In genomic region chr3:169147246-169148008, GRCh38 we compare ENCODE assay signal across 9 cellular contexts.
DNase-seq lines count a peak whose midpoint lies in the region; ATAC-seq and TF ChIP-seq lines count a peak whose summit lies in the region.
"Had no signal": no experiment of that assay in that cellular context is flagged by ENCODE, and none has a peak within 500 bp of the region (broad histone marks: within the 10 kb centered on the region; RNA-seq: fewer than 3 reads in every experiment).

No MANE protein-coding gene starts in this region.

- H3K4me1 ChIP-seq in right cardiac atrium (ENCODE audit: control insufficient read depth, insufficient read depth, low read length) = no peaks in the 10 kb centered on the region

- peak overlapping the region; percentile 29 for H3K4me3 Mint-ChIP-seq in T-helper 1 cell treated with Interleukin-12 subunit alpha and Interleukin-12 subunit beta and Interleukin-4 antibody, amounts not matched to agents 30 μg/mL and 1 μg/mL, for 36 hours
- peak overlapping the region; percentile 97 for H3K4me3 Mint-ChIP-seq in progenitor cell of endocrine pancreas (ENCODE audit: low read depth)

- H3K4me1 Mint-ChIP-seq in T-helper 1 cell treated with Interleukin-12 subunit alpha and Interleukin-12 subunit beta and Interleukin-4 antibody, amounts not matched to agents 30 μg/mL and 1 μg/mL, for 36 hours (ENCODE audit: low read depth) = peaks cover 17% of the 10 kb centered on the region
- H3K4me1 Mint-ChIP-seq in progenitor cell of endocrine pancreas (ENCODE audit: low read depth) = peaks cover 57% of the 10 kb centered on the region

- no peaks in the 10 kb centered on the region for H3K27me3 ChIP-seq in right cardiac atrium (ENCODE audit: control insufficient read depth, insufficient read depth)

- H3K36me3 Mint-ChIP-seq in T-helper 1 cell treated with Interleukin-12 subunit alpha and Interleukin-12 subunit beta and Interleukin-4 antibody, amounts not matched to agents 30 μg/mL and 1 μg/mL, for 36 hours (ENCODE audit: low read depth) = no peaks in the 10 kb centered on the region
- H3K36me3 Mint-ChIP-seq in progenitor cell of endocrine pancreas (ENCODE audit: insufficient read depth) = peaks cover 8% of the 10 kb centered on the region

- H3K27me3 Mint-ChIP-seq in T-helper 1 cell treated with Interleukin-12 subunit alpha and Interleukin-12 subunit beta and Interleukin-4 antibody, amounts not matched to agents 30 μg/mL and 1 μg/mL, for 36 hours (ENCODE audit: low read depth) = peaks cover 83% of the 10 kb centered on the region
- no peaks in the 10 kb centered on the region for H3K27me3 Mint-ChIP-seq in progenitor cell of endocrine pancreas

- 1% methylated on average over 29 of the region's 29 CpGs for WGBS in right cardiac atrium

- no peak for TF ChIP-seq CTCF in progenitor cell of endocrine pancreas (IDR thresholded peaks at IDR 0.05; ENCODE audit: unreplicated experiment)

- H3K27ac Mint-ChIP-seq in T-helper 1 cell treated with Interleukin-12 subunit alpha and Interleukin-12 subunit beta and Interleukin-4 antibody, amounts not matched to agents 30 μg/mL and 1 μg/mL, for 36 hours = peak overlapping the region; percentile 0
- H3K27ac Mint-ChIP-seq in progenitor cell of endocrine pancreas = peak overlapping the region; percentile 96
- H3K27ac Mint-ChIP-seq: activated naive CD4-positive, alpha-beta T cell treated with anti-CD3 and anti-CD28 coated beads, Interleukin-2, amount 50 U/mL, for 72 hours had no signal

- peak overlapping the region; percentile 91 for H3K4me3 ChIP-seq in right cardiac atrium (ENCODE audit: low read length)

- no peaks in the 10 kb centered on the region for H3K9me3 ChIP-seq in right cardiac atrium (ENCODE audit: control insufficient read depth, low read length)

- DNase-seq in T-helper 1 cell (no peak), NCI-H345 (lab: John Stamatoyannopoulos, UW) (peak; percentile 25), amniotic epithelial cell (ENCODE audit: low read depth) (peak; percentile 81), right cardiac atrium (peak; percentile 75 to 86 (median 83)), progenitor cell of endocrine pancreas (ENCODE audit: low spot score, unreplicated experiment) (peak; percentile 27), NCI-H2171 treated with DMSO at 0.1 percent for 48 hours (lab: John Stamatoyannopoulos, UW) (no peak)

- H3K27ac ChIP-seq in right cardiac atrium (ENCODE audit: low read length) = peak overlapping the region; percentile 90

- H3K9me3 Mint-ChIP-seq in T-helper 1 cell treated with Interleukin-12 subunit alpha and Interleukin-12 subunit beta and Interleukin-4 antibody, amounts not matched to agents 30 μg/mL and 1 μg/mL, for 36 hours = no peaks in the 10 kb centered on the region
- no peaks in the 10 kb centered on the region for H3K9me3 Mint-ChIP-seq in progenitor cell of endocrine pancreas (ENCODE audit: low read depth)

- intact Hi-C loops in right cardiac atrium (cut with DNase I) = loop anchor here (5.0 to 10.0 kb wide), 3 partner anchors 515 to 597 kb away; partner anchors contain the start of gene MECOM (in 4 of the 4)

- ATAC-seq in right cardiac atrium (peak; percentile 70 to 76), GM18498 (IDR thresholded peaks at IDR 0.05; ENCODE audit: unreplicated experiment) (no peak)

Comparison
In these comparisons a context has a peak if more than half of its experiments do, and no peak if none do; other contexts are left out.
1. DNase-seq: peak in NCI-H345 (single experiment), amniotic epithelial cell (single experiment), right cardiac atrium (3 of 3) and progenitor cell of endocrine pancreas (single experiment); none in T-helper 1 cell (0 of 5) and NCI-H2171 treated with DMSO at 0.1 percent for 48 hours (single experiment).